ENCODE assay signal across 1 cellular context in genomic region chr5:142653321-142653720, GRCh38.
TF ChIP-seq lines count a peak whose summit lies in the region.

No MANE protein-coding gene starts in this region.

TF ChIP-seq in K562, 482 proteins besides CTCF, POLR2A, EP300 and RAD21 (continued from another document):
- TF ChIP-seq POLR2AphosphoS5 (IDR thresholded peaks at IDR 0.05; ENCODE audit: control insufficient read depth, insufficient read depth, low read depth, low read length) (no peak), EZH2 (IDR thresholded peaks at IDR 0.05; ENCODE audit: borderline replicate concordance, low read depth, low read length) (no peak), RBM25 (IDR thresholded peaks at IDR 0.05; ENCODE audit: low read depth, low read length, severe bottlenecking) (peak; percentile 15)
